In the genomic region with DNA sequence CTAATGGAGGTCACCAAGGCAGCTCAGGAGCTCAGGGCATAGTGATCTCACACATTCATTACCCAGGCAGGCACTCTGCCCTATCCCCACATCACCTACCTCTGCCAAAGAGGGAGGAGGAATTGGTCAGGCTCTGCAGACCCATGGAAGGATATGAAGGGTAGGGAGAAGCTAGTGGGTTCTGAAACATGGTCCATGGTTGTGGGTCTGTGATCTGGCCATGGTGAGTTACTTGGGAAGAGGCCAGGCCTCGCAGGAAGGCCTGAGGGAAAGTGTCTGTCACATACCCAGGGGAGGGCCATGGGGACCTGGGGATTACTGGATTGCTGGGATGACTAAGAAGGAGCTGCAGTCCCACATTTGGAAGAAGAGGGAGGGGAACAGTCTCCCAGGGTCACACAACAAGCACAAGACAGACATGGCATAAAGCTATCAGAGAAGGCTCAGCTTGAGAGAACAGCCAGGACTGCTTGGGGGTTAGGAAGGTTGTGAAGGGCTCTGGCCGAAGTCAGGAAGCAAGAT, we compare ENCODE assay signal across 18 cellular contexts. TPM values are rescaled to one million over a fixed set of nuclear protein-coding genes. Genes with fewer than 3 reads are reported as not detected.
"Had no signal": no experiment of that assay in that cellular context is flagged by ENCODE, and none has a peak within 500 bp of the region (broad histone marks: within the 10 kb centered on the region; RNA-seq: fewer than 3 reads in every experiment).

No MANE protein-coding gene starts in this region.

- H3K36me3 Mint-ChIP-seq: immature natural killer cell, natural killer cell had no signal

- H3K27me3 ChIP-seq: pancreas had no signal

- DNase-seq: activated CD4-positive, alpha-beta T cell treated with anti-CD3 and anti-CD28 coated beads for 1 hour; activated naive CD4-positive, alpha-beta T cell treated with anti-CD3 and anti-CD28 coated beads for 36 hours; anterior cingulate cortex; brain microvascular endothelial cell; cortex of kidney; immature natural killer cell; mesendoderm; natural killer cell; stimulated activated naive CD8-positive, alpha-beta T cell treated with anti-CD3 and anti-CD28 coated beads, Interleukin-15, Interleukin-2, amounts not matched to agents 100 U/mL and 50 U/mL, for 24 hours; SW 1271; T-helper 2 cell; trophoblast cell; WERI-Rb-1 had no signal

- H3K4me1 ChIP-seq: gastroesophageal sphincter, heart right ventricle, pancreas, suprapubic skin had no signal

- H3K4me3 ChIP-seq: gastroesophageal sphincter, heart right ventricle, pancreas, suprapubic skin had no signal

- H3K27ac ChIP-seq: brain microvascular endothelial cell, gastroesophageal sphincter, heart right ventricle, pancreas, suprapubic skin, WERI-Rb-1 had no signal

- H3K27ac Mint-ChIP-seq: activated naive CD4-positive, alpha-beta T cell treated with anti-CD3 and anti-CD28 coated beads for 36 hours; activated T-helper 2 cell treated with anti-CD3 and anti-CD28 coated beads, Interferon-gamma antibody, Interleukin-2, Interleukin-4, amounts not matched to agents 10 μg/mL and 5 μg/mL and 100 μg/mL, durations not matched to agents 14 hours and 24 hours and 36 hours; immature natural killer cell; natural killer cell had no signal

- H3K9me3 Mint-ChIP-seq: immature natural killer cell had no signal

- H3K9me3 ChIP-seq: gastroesophageal sphincter, pancreas, suprapubic skin had no signal

- ATAC-seq: gastroesophageal sphincter; heart right ventricle; natural killer cell; pancreas; stimulated activated naive CD8-positive, alpha-beta T cell treated with anti-CD3 and anti-CD28 coated beads, Interleukin-15, Interleukin-2, amounts not matched to agents 100 U/mL and 50 U/mL, for 24 hours had no signal

- H3K4me3 Mint-ChIP-seq: activated naive CD4-positive, alpha-beta T cell treated with anti-CD3 and anti-CD28 coated beads for 36 hours; immature natural killer cell; natural killer cell had no signal

- FAIRE-seq: pancreas had no signal

- H3K36me3 ChIP-seq: brain microvascular endothelial cell, gastroesophageal sphincter, heart right ventricle, pancreas, suprapubic skin, WERI-Rb-1 had no signal

- H3K4me1 Mint-ChIP-seq: immature natural killer cell had no signal

RNA-seq across cellular contexts. Expression of a gene that starts 1.4 kb away (rescaled TPM):
- total RNA-seq: activated naive CD4-positive, alpha-beta T cell treated with anti-CD3 and anti-CD28 coated beads for 36 hours; activated T-helper 2 cell treated with anti-CD3 and anti-CD28 coated beads, Interferon-gamma antibody, Interleukin-2, Interleukin-4, amounts not matched to agents 10 μg/mL and 5 μg/mL and 100 μg/mL, durations not matched to agents 14 hours and 24 hours and 36 hours; suprapubic skin had no signal
- polyA plus RNA-seq: immature natural killer cell had no signal

RNA-seq across cellular contexts. Expression of a gene that starts 17.9 kb away (rescaled TPM):
- total RNA-seq: activated T-helper 2 cell treated with anti-CD3 and anti-CD28 coated beads, Interferon-gamma antibody, Interleukin-2, Interleukin-4, amounts not matched to agents 10 μg/mL and 5 μg/mL and 100 μg/mL, durations not matched to agents 14 hours and 24 hours and 36 hours; natural killer cell had no signal
- polyA plus RNA-seq: immature natural killer cell had no signal

RNA-seq across cellular contexts. Expression of a gene that starts 25.6 kb away (rescaled TPM):
- polyA plus RNA-seq: immature natural killer cell had no signal
